26 cellular contexts compared by ENCODE assay signal in the genomic region with DNA sequence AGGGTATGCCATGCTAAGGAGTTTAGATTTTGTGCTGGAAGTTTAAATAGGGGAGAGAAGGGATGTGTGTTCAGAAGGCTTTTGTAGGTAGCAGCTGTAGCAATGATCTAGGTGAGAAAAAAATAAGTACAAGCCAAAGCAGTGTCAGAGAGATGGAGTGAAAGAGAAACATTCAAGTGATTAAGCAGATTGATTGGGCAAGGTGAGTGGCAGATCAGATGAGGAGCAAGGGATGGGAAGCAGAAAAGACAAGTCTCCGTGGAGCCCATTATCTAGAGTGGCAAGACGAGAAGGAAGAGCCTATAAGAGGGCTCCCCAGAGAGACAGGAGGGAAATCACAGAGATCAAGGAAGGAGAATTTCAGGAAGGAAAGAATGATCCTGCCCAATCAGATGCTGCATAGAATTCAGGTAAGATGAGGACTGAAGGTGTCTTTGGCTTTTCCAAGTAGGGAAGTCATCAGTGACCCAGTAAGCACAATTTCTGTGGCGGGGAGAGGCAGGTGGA.
DNase-seq lines count a peak whose midpoint lies in the region; ATAC-seq, FAIRE-seq and TF ChIP-seq lines count a peak whose summit lies in the region.
"Had no signal": no experiment of that assay in that cellular context is flagged by ENCODE, and none has a peak within 500 bp of the region (broad histone marks: within the 10 kb centered on the region; RNA-seq: fewer than 3 reads in every experiment).

No MANE protein-coding gene starts in this region.

- no peak for TF ChIP-seq EP300 in stomach (IDR thresholded peaks at IDR 0.05)

- ATAC-seq in activated B cell treated with CpG ODN at 0.5 μM for 24 hours (ENCODE audit: low read depth) (no peak), memory B cell (ENCODE audit: low read depth) (no peak), GM21619 (IDR thresholded peaks at IDR 0.05; ENCODE audit: unreplicated experiment) (no peak)
- ATAC-seq: gastrocnemius medialis, natural killer cell had no signal

- H3K4me1 ChIP-seq in stomach: peaks cover 0 to 58% (median 25%) of the 10 kb centered on the region in 4 donors

- H3K4me1 Mint-ChIP-seq in Calu3 (ENCODE audit: low read depth, unreplicated experiment) (peaks cover 25% of the 10 kb centered on the region), activated B cell treated with CpG ODN at 0.5 μM for 24 hours (peaks cover 53% of the 10 kb centered on the region), memory B cell (peaks cover 34% of the 10 kb centered on the region)

- H3K4me3 Mint-ChIP-seq in Calu3 (ENCODE audit: low read depth, unreplicated experiment): no peak overlapping the region
- H3K4me3 Mint-ChIP-seq in activated B cell treated with CpG ODN at 0.5 μM for 24 hours: no peak overlapping the region
- no peak overlapping the region for H3K4me3 Mint-ChIP-seq in memory B cell
- H3K4me3 Mint-ChIP-seq: HFFc6, mesothelial cell of epicardium, natural killer cell had no signal

- TF ChIP-seq CTCF in Calu3 (IDR thresholded peaks at IDR 0.05; ENCODE audit: unreplicated experiment): no peak
- no peak for TF ChIP-seq CTCF in activated B cell treated with CpG ODN at 0.5 μM for 24 hours (IDR thresholded peaks at IDR 0.05)
- TF ChIP-seq CTCF in stomach (IDR thresholded peaks at IDR 0.05): no peak

- POLR2A ChIA-PET in activated B cell treated with CpG ODN at 0.5 μM for 24 hours (lab: Charles Lee): no interaction called here

- H3K4me3 ChIP-seq in stomach: no peak overlapping the region
- H3K4me3 ChIP-seq: gastrocnemius medialis, left ventricle myocardium inferior, SJSA1, thyroid gland had no signal

- no peaks in the 10 kb centered on the region for H3K27me3 ChIP-seq in stomach
- H3K27me3 ChIP-seq: gastrocnemius medialis, SJSA1, thyroid gland had no signal

- H3K27ac Mint-ChIP-seq in Calu3 (ENCODE audit: unreplicated experiment) (peak overlapping the region; percentile 4), activated B cell treated with CpG ODN at 0.5 μM for 24 hours (peak overlapping the region; percentile 38), memory B cell (peak overlapping the region; percentile 48)
- H3K27ac Mint-ChIP-seq: HFFc6, mesothelial cell of epicardium had no signal

- CTCF ChIA-PET in Calu3 (lab: Charles Lee): no interaction called here
- CTCF ChIA-PET in activated B cell treated with CpG ODN at 0.5 μM for 24 hours (lab: Charles Lee): no interaction called here

- H3K36me3 Mint-ChIP-seq in Calu3 (ENCODE audit: insufficient read depth, unreplicated experiment) (no peaks in the 10 kb centered on the region), activated B cell treated with CpG ODN at 0.5 μM for 24 hours (ENCODE audit: low read depth) (peaks cover 15% of the 10 kb centered on the region), memory B cell (peaks cover 16% of the 10 kb centered on the region)
- H3K36me3 Mint-ChIP-seq: mesothelial cell of epicardium, natural killer cell had no signal

- no peaks in the 10 kb centered on the region for H3K27me3 Mint-ChIP-seq in Calu3 (ENCODE audit: unreplicated experiment)
- H3K27me3 Mint-ChIP-seq in activated B cell treated with CpG ODN at 0.5 μM for 24 hours: no peaks in the 10 kb centered on the region
- no peaks in the 10 kb centered on the region for H3K27me3 Mint-ChIP-seq in memory B cell

- H3K9me3 ChIP-seq in stomach: no peaks in the 10 kb centered on the region
- H3K9me3 ChIP-seq: gastrocnemius medialis, left ventricle myocardium inferior, SJSA1, thyroid gland had no signal

- BruUV-seq in Calu3 (replicated peaks; lab: Mats Ljungman, UMichigan): no TSS peak

- intact Hi-C loops in Calu3 (cut with micrococcal nuclease; ENCODE audit: unreplicated experiment): no loop called here
- intact Hi-C loops in activated B cell treated with CpG ODN at 0.5 μM for 24 hours (cut with micrococcal nuclease): no loop called here
- intact Hi-C loops in stomach (cut with DNase I; ENCODE audit: low total_unique reads): no loop called here

- no peaks in the 10 kb centered on the region for H3K36me3 ChIP-seq in stomach
- H3K36me3 ChIP-seq: gastrocnemius medialis, left ventricle myocardium inferior, SJSA1, thyroid gland had no signal

- H3K9me3 Mint-ChIP-seq in Calu3 (ENCODE audit: low read depth, unreplicated experiment) (no peaks in the 10 kb centered on the region), activated B cell treated with CpG ODN at 0.5 μM for 24 hours (no peaks in the 10 kb centered on the region), memory B cell (no peaks in the 10 kb centered on the region)
- H3K9me3 Mint-ChIP-seq: HFFc6, mesothelial cell of epicardium, natural killer cell had no signal

- DNase-seq in Calu3 (no peak), GM12892 (ENCODE audit: insufficient read length) (no peak), activated B cell treated with CpG ODN at 0.5 μM for 24 hours (no peak), memory B cell (ENCODE audit: low spot score in 2 of 2) (no peak), stomach (no peak), NCI-H146 (lab: John Stamatoyannopoulos, UW) (no peak)
- DNase-seq: activated CD8-positive, alpha-beta memory T cell treated with anti-CD3 and anti-CD28 coated beads, Interleukin-2, amount 50 U/mL, for 48 hours; DMS 273 treated with DMSO at 0.1 percent for 48 hours; gastrocnemius medialis; HFFc6; hippocampal formation; left ventricle myocardium inferior; MM.1S; natural killer cell; NCI-H1417 treated with DMSO at 0.1 percent for 48 hours; NCI-H2171; NCI-H524; retina; stimulated activated CD4-positive, alpha-beta T cell treated with anti-CD3 and anti-CD28 coated beads, Interleukin-2, amount 100 ng/mL, for 48 hours; stimulated activated naive CD4-positive, alpha-beta T cell; thyroid gland had no signal

- FAIRE-seq in GM12892 (lab: Jason Lieb, UNC): peak; percentile 14
- FAIRE-seq: bronchial epithelial cell, colon had no signal

- WGBS in stomach, 5 donors: 89 to 94% (median 91%) methylated on average over 3 of the region's 3 CpGs

- no peak for TF ChIP-seq POLR2A in GM12892 (IDR thresholded peaks at IDR 0.05; ENCODE audit: low read depth, low read length)
- no peak for TF ChIP-seq POLR2A in stomach (IDR thresholded peaks at IDR 0.05)

- H3K27ac ChIP-seq in stomach: peak overlapping the region in 1 of 5 donors; percentile 44
- H3K27ac ChIP-seq: gastrocnemius medialis, left ventricle myocardium inferior, SJSA1, thyroid gland had no signal
